Comparison of ENCODE assay signal across 14 cellular contexts in the genomic region with DNA sequence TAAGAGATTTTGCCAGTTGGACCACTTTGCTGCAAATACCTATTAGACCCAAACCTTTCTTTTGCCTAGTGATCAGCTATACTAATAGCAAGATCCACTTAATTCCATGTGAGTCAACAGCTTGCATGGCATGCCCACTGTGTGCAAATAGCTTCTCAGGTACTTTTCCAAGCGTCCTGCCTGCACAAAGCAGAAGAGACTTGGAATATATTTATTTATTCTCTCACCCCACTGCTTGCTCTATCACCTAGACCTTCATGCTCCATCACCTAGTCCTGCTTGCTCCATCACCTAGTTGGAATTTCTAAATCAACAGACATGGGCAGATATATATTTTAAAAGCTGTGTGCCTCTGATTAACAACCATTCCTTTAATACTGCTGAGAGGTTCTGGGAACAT. TPM values are rescaled to one million over a fixed set of nuclear protein-coding genes. Genes with fewer than 3 reads are reported as not detected.
A peak's percentile ranks its signal among the peaks of the same experiment; 100 is the strongest.
DNase-seq lines count a peak whose midpoint lies in the region; ATAC-seq, FAIRE-seq and TF ChIP-seq lines count a peak whose summit lies in the region.
"Had no signal": no experiment of that assay in that cellular context is flagged by ENCODE, and none has a peak within 500 bp of the region (broad histone marks: within the 10 kb centered on the region; RNA-seq: fewer than 3 reads in every experiment).

No MANE protein-coding gene starts in this region.

- peak overlapping the region; percentile 43 to 93 (median 86) for H3K27ac Mint-ChIP-seq in CD4-positive, alpha-beta memory T cell

- H3K27me3 Mint-ChIP-seq in CD4-positive, alpha-beta memory T cell = peaks cover 0 to 1% of the 10 kb centered on the region in 2 donors

- in situ Hi-C loops in gastrocnemius medialis (cut with MboI; ENCODE audit: low sequenced_read_pairs in 4 of 4) = no loop called here

- POLR2A ChIA-PET in CD4-positive, alpha-beta memory T cell (lab: Charles Lee; ENCODE audit: partially characterized antibody) = interaction anchor here (0.7 to 3.3 kb wide), 6 partner anchors 8 to 73 kb away, joined by 4 to 18 read pairs (median 4); a partner anchor contains a TSS

- CTCF ChIA-PET in CD4-positive, alpha-beta memory T cell (lab: Charles Lee; ENCODE audit: partially characterized antibody) = no interaction called here

- no peak for DNase-seq in CD4-positive, alpha-beta memory T cell
- DNase-seq in H54 (ENCODE audit: insufficient read length, low spot score) (no peak), gastrocnemius medialis (no peak), upper lobe of right lung (no peak)
- no peak for DNase-seq in effector memory CD4-positive, alpha-beta T cell
- DNase-seq in activated CD4-positive, CD25-positive, alpha-beta regulatory T cell treated with anti-CD3 and anti-CD28 coated beads, Interleukin-2, amount 50 U/mL, for 72 hours = no peak
- DNase-seq: activated naive CD4-positive, alpha-beta T cell treated with Interleukin-2 at 50 U/mL for 16 hours; cerebellar nuclear complex; mucosa of descending colon; NCI-H1092 treated with DMSO at 0.1 percent for 48 hours; NCI-H345; Peyer's patch had no signal

- peaks cover 27 to 68% of the 10 kb centered on the region in 2 donors for H3K36me3 Mint-ChIP-seq in CD4-positive, alpha-beta memory T cell

- peak overlapping the region in 6 of 8 donors; percentile 6 to 85 (median 68) for H3K4me3 Mint-ChIP-seq in CD4-positive, alpha-beta memory T cell

- FAIRE-seq in H54 (lab: Jason Lieb, UNC) = peak; percentile 61
- FAIRE-seq: D721Med had no signal

- H3K9me3 Mint-ChIP-seq in CD4-positive, alpha-beta memory T cell = peaks cover 0 to 2% (median 0%) of the 10 kb centered on the region in 8 donors

- H3K4me1 Mint-ChIP-seq in CD4-positive, alpha-beta memory T cell = peaks cover 62 to 89% (median 76%) of the 10 kb centered on the region in 4 donors

- TF ChIP-seq CTCF in gastrocnemius medialis (IDR thresholded peaks at IDR 0.05 in 4 of 5, conservative IDR thresholded peaks at IDR 0.05 in 1 of 5) (no peak), upper lobe of right lung (IDR thresholded peaks at IDR 0.05) (no peak)

- no peaks in the 10 kb centered on the region for H3K27me3 ChIP-seq in CD4-positive, alpha-beta memory T cell (ENCODE audit: insufficient read depth, low read length)
- H3K27me3 ChIP-seq in effector memory CD4-positive, alpha-beta T cell (replicated peaks; ENCODE audit: control insufficient read depth, insufficient read depth, low read length, poor library complexity, severe bottlenecking) = no peaks in the 10 kb centered on the region
- H3K27me3 ChIP-seq in gastrocnemius medialis (no peaks in the 10 kb centered on the region), upper lobe of right lung (no peaks in the 10 kb centered on the region)
- H3K27me3 ChIP-seq: Peyer's patch had no signal

- H3K36me3 ChIP-seq in CD4-positive, alpha-beta memory T cell (ENCODE audit: insufficient read depth, low read length) = peaks cover 5% of the 10 kb centered on the region
- H3K36me3 ChIP-seq in effector memory CD4-positive, alpha-beta T cell (ENCODE audit: control insufficient read depth, insufficient read depth, low read length) = peaks cover 3% of the 10 kb centered on the region
- H3K36me3 ChIP-seq in gastrocnemius medialis = no peaks in the 10 kb centered on the region
- H3K36me3 ChIP-seq in upper lobe of right lung = no peaks in the 10 kb centered on the region
- H3K36me3 ChIP-seq: Peyer's patch had no signal

- H3K4me1 ChIP-seq in CD4-positive, alpha-beta memory T cell (ENCODE audit: insufficient read depth, low read length) = peaks cover 93% of the 10 kb centered on the region
- peaks cover 28% of the 10 kb centered on the region for H3K4me1 ChIP-seq in effector memory CD4-positive, alpha-beta T cell (ENCODE audit: control insufficient read depth, insufficient read depth, low read length, poor library complexity, severe bottlenecking)
- H3K4me1 ChIP-seq in gastrocnemius medialis (peaks cover 80 to 88% of the 10 kb centered on the region in 2 donors), upper lobe of right lung (peaks cover 72% of the 10 kb centered on the region)

- TF ChIP-seq POLR2A in H54 (IDR thresholded peaks at IDR 0.05; ENCODE audit: low read depth, low read length) (no peak), gastrocnemius medialis (IDR thresholded peaks at IDR 0.05) (no peak)

- intact Hi-C loops in CD4-positive, alpha-beta memory T cell (cut with micrococcal nuclease) = loop anchor here (2.0 to 5.0 kb wide), 2 partner anchors 34 to 46 kb away; no protein-coding TSS in a partner anchor
- intact Hi-C loops in gastrocnemius medialis (cut with DNase I; ENCODE audit: low total_unique reads) = loop anchor here (5.0 kb wide), 1 partner anchor 49 kb away; a partner anchor contains a TSS
- intact Hi-C loops in upper lobe of right lung (cut with DNase I) = no loop called here

- H3K27ac ChIP-seq in CD4-positive, alpha-beta memory T cell (ENCODE audit: low read depth, low read length) = peak overlapping the region; percentile 32
- H3K27ac ChIP-seq in effector memory CD4-positive, alpha-beta T cell (ENCODE audit: insufficient read depth, low read length, poor library complexity, severe bottlenecking) = peak overlapping the region; percentile 30
- peak overlapping the region; percentile 75 to 95 (median 92) for H3K27ac ChIP-seq in gastrocnemius medialis
- no peak overlapping the region for H3K27ac ChIP-seq in upper lobe of right lung

- H3K4me3 ChIP-seq in CD4-positive, alpha-beta memory T cell (ENCODE audit: low read length in 2 of 2) = no peak overlapping the region
- no peak overlapping the region for H3K4me3 ChIP-seq in effector memory CD4-positive, alpha-beta T cell (ENCODE audit: insufficient read depth, low read depth, low read length, poor library complexity, severe bottlenecking)
- peak overlapping the region in 3 of 4 donors; percentile 8 to 40 (median 24) for H3K4me3 ChIP-seq in gastrocnemius medialis
- no peak overlapping the region for H3K4me3 ChIP-seq in upper lobe of right lung
- H3K4me3 ChIP-seq: mucosa of descending colon, Peyer's patch had no signal

- H3K9me3 ChIP-seq in CD4-positive, alpha-beta memory T cell (ENCODE audit: control insufficient read depth in 1 of 2, low read length in 2 of 2) = no peaks in the 10 kb centered on the region
- H3K9me3 ChIP-seq in effector memory CD4-positive, alpha-beta T cell (ENCODE audit: control insufficient read depth, low read length) = no peaks in the 10 kb centered on the region
- H3K9me3 ChIP-seq in gastrocnemius medialis (no peaks in the 10 kb centered on the region), upper lobe of right lung (no peaks in the 10 kb centered on the region)
- H3K9me3 ChIP-seq: mucosa of descending colon, Peyer's patch had no signal

- ATAC-seq in gastrocnemius medialis (peak in 1 of 2 donors; percentile 36), upper lobe of right lung (no peak), HG02973 (IDR thresholded peaks at IDR 0.05; ENCODE audit: unreplicated experiment) (no peak)
- ATAC-seq: mucosa of descending colon had no signal

RNA-seq across cellular contexts. Expression of a gene that starts 47.6 kb away (rescaled TPM):
- total RNA-seq in CD4-positive, alpha-beta memory T cell = 100 to 1,000 TPM; 420 to 430 TPM
- polyA plus RNA-seq in CD4-positive, alpha-beta memory T cell = 100 to 1,000 TPM; 289 to 302 TPM
- total RNA-seq in gastrocnemius medialis = 100 to 1,000 TPM; 519 to 597 (median 557) TPM
- total RNA-seq in upper lobe of right lung = 229 TPM

Comparison
In these comparisons a context has a peak if more than half of its experiments do, and no peak if none do; other contexts are left out.
1. H3K4me3 ChIP-seq: peak in gastrocnemius medialis (3 of 4); none in CD4-positive, alpha-beta memory T cell (0 of 2), effector memory CD4-positive, alpha-beta T cell (single experiment) and upper lobe of right lung (single experiment).